Comparison of ENCODE assay signal across 35 cellular contexts in the genomic region with DNA sequence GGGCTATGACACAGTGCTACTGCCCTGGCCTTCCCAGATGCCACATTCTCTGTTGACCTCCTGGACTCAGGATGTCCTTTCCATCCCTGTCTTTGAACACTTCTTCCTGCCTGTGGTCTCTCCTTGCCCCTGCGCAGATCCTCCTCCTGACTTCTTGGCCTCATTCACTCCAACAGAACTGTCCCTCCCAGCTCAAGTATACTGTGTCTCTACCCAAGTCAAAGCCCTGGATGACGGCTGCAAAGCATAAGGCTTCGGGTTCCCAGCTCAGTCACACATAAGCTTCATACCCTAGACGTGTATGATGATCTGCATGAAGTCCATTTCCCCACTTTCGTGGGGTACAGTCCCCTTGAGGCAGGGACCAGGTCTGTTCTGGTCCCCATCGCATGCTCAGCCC.
"Had no signal": no experiment of that assay in that cellular context is flagged by ENCODE, and none has a peak within 500 bp of the region (broad histone marks: within the 10 kb centered on the region; RNA-seq: fewer than 3 reads in every experiment).

No MANE protein-coding gene starts in this region.

- H3K27me3 ChIP-seq: MG63 had no signal

- H3K4me3 ChIP-seq: MG63 had no signal

- H3K36me3 ChIP-seq: MG63 had no signal

- DNase-seq: Kasumi-1, MG63, MM.1S, MV-4-11, NCI-H1048, NCI-H1092, NCI-H1092 treated with DMSO at 0.1 percent for 48 hours, NCI-H1105, NCI-H1105 treated with DMSO at 0.1 percent for 48 hours, NCI-H1417, NCI-H1417 treated with DMSO at 0.1 percent for 48 hours, NCI-H1436, NCI-H1436 treated with DMSO at 0.1 percent for 48 hours, NCI-H146, NCI-H1694, NCI-H1694 treated with DMSO at 0.1 percent for 48 hours, NCI-H187, NCI-H187 treated with DMSO at 0.1 percent for 48 hours, NCI-H1930, NCI-H2029, NCI-H2029 treated with DMSO at 0.1 percent for 48 hours, NCI-H2081, NCI-H2081 treated with DMSO at 0.1 percent for 48 hours, NCI-H2107, NCI-H2171, NCI-H2171 treated with DMSO at 0.1 percent for 48 hours, NCI-H2227 treated with DMSO at 0.1 percent for 48 hours, NCI-H226, NCI-H345, NCI-H446, NCI-H446 treated with DMSO at 0.1 percent for 48 hours, NCI-H510A, NCI-H510A treated with DMSO at 0.1 percent for 48 hours, NCI-H524, NCI-H524 treated with DMSO at 0.1 percent for 48 hours had no signal

- H3K9me3 ChIP-seq: MG63 had no signal
